In genomic region chr12:111394480-111394879, GRCh38 we compare ENCODE assay signal across 18 cellular contexts. TPM values are rescaled to one million over a fixed set of nuclear protein-coding genes. Genes with fewer than 3 reads are reported as not detected.
DNase-seq lines count a peak whose midpoint lies in the region; ATAC-seq and TF ChIP-seq lines count a peak whose summit lies in the region.
"Had no signal": no experiment of that assay in that cellular context is flagged by ENCODE, and none has a peak within 500 bp of the region (broad histone marks: within the 10 kb centered on the region; RNA-seq: fewer than 3 reads in every experiment).

No MANE protein-coding gene starts in this region.

- H3K9me3 Mint-ChIP-seq in dendritic cell treated with granulocyte-macrophage colony-stimulating factor and Interleukin-4, amounts not matched to agents 40 ng/mL and 50 ng/mL, for 4 days, result no peaks in the 10 kb centered on the region
- H3K9me3 Mint-ChIP-seq: CD4-positive, alpha-beta memory T cell; GM23338; HFFc6 had no signal

- peaks cover 65% of the 10 kb centered on the region for H3K4me1 Mint-ChIP-seq in dendritic cell treated with granulocyte-macrophage colony-stimulating factor and Interleukin-4, amounts not matched to agents 40 ng/mL and 50 ng/mL, for 4 days (ENCODE audit: low read depth)

- H3K79me2 ChIP-seq in osteoblast (ENCODE audit: insufficient read depth, low read length), result no peaks in the 10 kb centered on the region

- no peak for TF ChIP-seq CTCF in osteoblast (IDR thresholded peaks at IDR 0.05; ENCODE audit: extremely low read depth, low read depth, low read length)

- no peaks in the 10 kb centered on the region for H3K27me3 Mint-ChIP-seq in dendritic cell treated with granulocyte-macrophage colony-stimulating factor and Interleukin-4, amounts not matched to agents 40 ng/mL and 50 ng/mL, for 4 days
- H3K27me3 Mint-ChIP-seq: CD4-positive, alpha-beta memory T cell had no signal

- H3K36me3 Mint-ChIP-seq in dendritic cell treated with granulocyte-macrophage colony-stimulating factor and Interleukin-4, amounts not matched to agents 40 ng/mL and 50 ng/mL, for 4 days (ENCODE audit: low read depth), result no peaks in the 10 kb centered on the region
- H3K36me3 Mint-ChIP-seq: CD4-positive, alpha-beta memory T cell had no signal

- no peak for ATAC-seq in GM18505 (IDR thresholded peaks at IDR 0.05; ENCODE audit: unreplicated experiment)
- ATAC-seq: GM23338 had no signal

- H3K9me3 ChIP-seq in osteoblast (ENCODE audit: low read depth, low read length), result no peaks in the 10 kb centered on the region
- H3K9me3 ChIP-seq: BE2C; BLaER1 treated with 17β-estradiol and CSF1 and Interleukin-3, amounts not matched to agents 10 nM and 100 nM; HAP-1 had no signal

- H3K27me3 ChIP-seq in H7 (ENCODE audit: control insufficient read depth, insufficient read depth, low read length), result no peaks in the 10 kb centered on the region
- H3K27me3 ChIP-seq in osteoblast (ENCODE audit: insufficient read depth, low read length), result peaks cover 4% of the 10 kb centered on the region
- H3K27me3 ChIP-seq: BE2C; BLaER1 treated with 17β-estradiol and CSF1 and Interleukin-3, amounts not matched to agents 10 nM and 100 nM had no signal

- H3K4me3 ChIP-seq in H7 (ENCODE audit: insufficient read depth, low read depth, low read length) (no peak overlapping the region), osteoblast (ENCODE audit: insufficient read depth, low read length) (no peak overlapping the region)
- H3K4me3 ChIP-seq: BLaER1 treated with 17β-estradiol and CSF1 and Interleukin-3, amounts not matched to agents 10 nM and 100 nM; GM23338; HAP-1 had no signal

- no peak overlapping the region for H3K4me2 ChIP-seq in osteoblast (ENCODE audit: insufficient read depth, low read length)
- H3K4me2 ChIP-seq: GM23338 had no signal

- intact Hi-C loops in dendritic cell treated with granulocyte-macrophage colony-stimulating factor and Interleukin-4, amounts not matched to agents 40 ng/mL and 50 ng/mL, for 4 days (cut with micrococcal nuclease), result no loop called here

- peaks cover 6% of the 10 kb centered on the region for H3K4me1 ChIP-seq in osteoblast (ENCODE audit: insufficient read depth, low read length)
- H3K4me1 ChIP-seq: BE2C, HAP-1 had no signal

- H2AFZ ChIP-seq in osteoblast (ENCODE audit: low read length), result no peak overlapping the region
- H2AFZ ChIP-seq: GM23338 had no signal

- no peaks in the 10 kb centered on the region for H3K36me3 ChIP-seq in H7 (replicated peaks; ENCODE audit: control insufficient read depth, insufficient read depth, low read length)
- H3K36me3 ChIP-seq in osteoblast (ENCODE audit: insufficient read depth, low read length), result no peaks in the 10 kb centered on the region
- H3K36me3 ChIP-seq: BE2C; BLaER1 treated with 17β-estradiol and CSF1 and Interleukin-3, amounts not matched to agents 10 nM and 100 nM; HAP-1 had no signal

- H3K27ac ChIP-seq in osteoblast (ENCODE audit: low read depth, low read length), result no peak overlapping the region
- H3K27ac ChIP-seq: 22Rv1; BLaER1 treated with 17β-estradiol and CSF1 and Interleukin-3, amounts not matched to agents 10 nM and 100 nM had no signal

- H3K4me3 Mint-ChIP-seq in dendritic cell treated with granulocyte-macrophage colony-stimulating factor and Interleukin-4, amounts not matched to agents 40 ng/mL and 50 ng/mL, for 4 days, result no peak overlapping the region
- H3K4me3 Mint-ChIP-seq: CD4-positive, alpha-beta memory T cell; GM23338; HFFc6 had no signal

- H3K27ac Mint-ChIP-seq in dendritic cell treated with granulocyte-macrophage colony-stimulating factor and Interleukin-4, amounts not matched to agents 40 ng/mL and 50 ng/mL, for 4 days, result peak overlapping the region; percentile 78
- H3K27ac Mint-ChIP-seq: CD4-positive, alpha-beta memory T cell; GM23338 had no signal

- H4K20me1 ChIP-seq in osteoblast (ENCODE audit: insufficient read depth, low read length), result no peaks in the 10 kb centered on the region

- peak; percentile 5 for DNase-seq in AG20443 (ENCODE audit: low spot score)
- peak; percentile 30 for DNase-seq in H7
- peak; percentile 57 for DNase-seq in osteoblast (ENCODE audit: insufficient read length, low spot score, missing footprints)
- DNase-seq in activated T-cell treated with anti-CD3 and anti-CD28 coated beads, Interleukin-2, amount 50 U/mL, for 1 hour, result no peak
- no peak for DNase-seq in activated CD8-positive, alpha-beta memory T cell treated with anti-CD3 and anti-CD28 coated beads, Interleukin-2, amount 50 U/mL, for 48 hours
- DNase-seq: BE2C; Calu3; CD4-positive, alpha-beta memory T cell; COR-L47; DMS53; DND-41 had no signal

- TF ChIP-seq POLR2A in GM18505 (IDR thresholded peaks at IDR 0.05; ENCODE audit: borderline replicate concordance, extremely low read depth, insufficient read depth, insufficient read length), result no peak

RNA-seq across cellular contexts. Expression of gene SH2B3, which starts 11.2 kb away (rescaled TPM):
- 21.8 and 26.8 TPM in 2 replicates for total RNA-seq in H7 (2014; rRNA removed; shearing (Covaris generic))
- 32.4 and 51.4 TPM in 2 replicates for total RNA-seq in osteoblast

RNA-seq across cellular contexts. Expression of gene PHETA1, which starts 25.6 kb away (rescaled TPM):
- total RNA-seq in H7 (2014; rRNA removed; shearing (Covaris generic)), result 7.1 and 10.1 TPM in 2 replicates
- 8.3 and 9.1 TPM in 2 replicates for total RNA-seq in osteoblast

Comparison
In these comparisons a context has a peak if more than half of its experiments do, and no peak if none do; other contexts are left out.
1. DNase-seq: peak in AG20443 (single experiment), H7 (single experiment) and osteoblast (single experiment); none in activated T-cell treated with anti-CD3 and anti-CD28 coated beads, Interleukin-2, amount 50 U/mL, for 1 hour (single experiment) and activated CD8-positive, alpha-beta memory T cell treated with anti-CD3 and anti-CD28 coated beads, Interleukin-2, amount 50 U/mL, for 48 hours (single experiment).